Comparison of ENCODE assay signal across 8 cellular contexts in genomic region chr2:27085062-27085669, GRCh38. TPM values are rescaled to one million over a fixed set of nuclear protein-coding genes. Genes with fewer than 3 reads are reported as not detected.
DNase-seq lines count a peak whose midpoint lies in the region; ATAC-seq, FAIRE-seq and TF ChIP-seq lines count a peak whose summit lies in the region.

No MANE protein-coding gene starts in this region.

- no peak for TF ChIP-seq POLR2A in GM12891 (IDR thresholded peaks at IDR 0.05; ENCODE audit: low read depth, low read length)

- no peak for ATAC-seq in activated naive CD8-positive, alpha-beta T cell treated with anti-CD3 and anti-CD28 coated beads, Interleukin-2, amount 50 U/mL, for 24 hours
- no peak for ATAC-seq in stimulated activated memory B cell treated with anti-CD40 and anti-IgM and Interleukin-4, amounts not matched to agents 10 μg/mL and 1 μg/mL and 100 μg/mL, for 72 hours
- ATAC-seq in GM18867 (IDR thresholded peaks at IDR 0.05; ENCODE audit: unreplicated experiment): no peak

- H3K27me3 ChIP-seq in HUES64 (ENCODE audit: insufficient read depth, low read length): peaks cover 24% of the 10 kb centered on the region

- 61% methylated on average over 10 of the region's 10 CpGs for WGBS in HUES64

- H3K4me1 ChIP-seq in HUES64 (ENCODE audit: insufficient read depth, low read length): 0 out of 2 replicates have a peak, but pooled peaks cover 5% of the 10 kb centered on the region

- no peak overlapping the region for H3K27ac ChIP-seq in HUES64 (ENCODE audit: low read depth, low read length)

- H3K4me3 ChIP-seq in HUES64 (ENCODE audit: low read length): peak overlapping the region; percentile 73

- peak overlapping the region; percentile 82 for H3K9ac ChIP-seq in HUES64 (ENCODE audit: low read depth, low read length)

- H3K27ac Mint-ChIP-seq in activated naive CD8-positive, alpha-beta T cell treated with anti-CD3 and anti-CD28 coated beads, Interleukin-2, amount 50 U/mL, for 24 hours: peak overlapping the region; percentile 35
- peak overlapping the region; percentile 38 to 82 (median 66) for H3K27ac Mint-ChIP-seq in immature natural killer cell
- peak overlapping the region; percentile 84 for H3K27ac Mint-ChIP-seq in stimulated activated memory B cell treated with anti-CD40 and anti-IgM and Interleukin-4, amounts not matched to agents 10 μg/mL and 1 μg/mL and 100 μg/mL, for 72 hours

- H3K4me3 Mint-ChIP-seq in activated naive CD8-positive, alpha-beta T cell treated with anti-CD3 and anti-CD28 coated beads, Interleukin-2, amount 50 U/mL, for 24 hours: peak overlapping the region; percentile 80
- peak overlapping the region; percentile 72 to 82 (median 76) for H3K4me3 Mint-ChIP-seq in immature natural killer cell
- peak overlapping the region; percentile 95 for H3K4me3 Mint-ChIP-seq in stimulated activated memory B cell treated with anti-CD40 and anti-IgM and Interleukin-4, amounts not matched to agents 10 μg/mL and 1 μg/mL and 100 μg/mL, for 72 hours

- no peaks in the 10 kb centered on the region for H3K27me3 Mint-ChIP-seq in activated naive CD8-positive, alpha-beta T cell treated with anti-CD3 and anti-CD28 coated beads, Interleukin-2, amount 50 U/mL, for 24 hours
- peaks cover 4 to 8% (median 7%) of the 10 kb centered on the region in 3 donors for H3K27me3 Mint-ChIP-seq in immature natural killer cell (ENCODE audit: low read depth in 3 of 3)
- no peaks in the 10 kb centered on the region for H3K27me3 Mint-ChIP-seq in stimulated activated memory B cell treated with anti-CD40 and anti-IgM and Interleukin-4, amounts not matched to agents 10 μg/mL and 1 μg/mL and 100 μg/mL, for 72 hours

- no peaks in the 10 kb centered on the region for H3K36me3 ChIP-seq in HUES64 (ENCODE audit: insufficient read depth, low read length)

- H3K4me1 Mint-ChIP-seq in activated naive CD8-positive, alpha-beta T cell treated with anti-CD3 and anti-CD28 coated beads, Interleukin-2, amount 50 U/mL, for 24 hours: peaks cover 37% of the 10 kb centered on the region
- H3K4me1 Mint-ChIP-seq in immature natural killer cell: peaks cover 29 to 38% of the 10 kb centered on the region in 2 donors
- H3K4me1 Mint-ChIP-seq in stimulated activated memory B cell treated with anti-CD40 and anti-IgM and Interleukin-4, amounts not matched to agents 10 μg/mL and 1 μg/mL and 100 μg/mL, for 72 hours: peaks cover 34% of the 10 kb centered on the region

- no peak for FAIRE-seq in GM12891 (lab: Jason Lieb, UNC)

- H3K36me3 Mint-ChIP-seq in activated naive CD8-positive, alpha-beta T cell treated with anti-CD3 and anti-CD28 coated beads, Interleukin-2, amount 50 U/mL, for 24 hours (ENCODE audit: low read depth): no peaks in the 10 kb centered on the region
- H3K36me3 Mint-ChIP-seq in immature natural killer cell: no peaks in the 10 kb centered on the region
- no peaks in the 10 kb centered on the region for H3K36me3 Mint-ChIP-seq in stimulated activated memory B cell treated with anti-CD40 and anti-IgM and Interleukin-4, amounts not matched to agents 10 μg/mL and 1 μg/mL and 100 μg/mL, for 72 hours

- no peaks in the 10 kb centered on the region for H3K9me3 ChIP-seq in HUES64 (ENCODE audit: insufficient read depth, low read depth, low read length)

- H3K9me3 Mint-ChIP-seq in activated naive CD8-positive, alpha-beta T cell treated with anti-CD3 and anti-CD28 coated beads, Interleukin-2, amount 50 U/mL, for 24 hours: no peaks in the 10 kb centered on the region
- H3K9me3 Mint-ChIP-seq in immature natural killer cell: no peaks in the 10 kb centered on the region
- H3K9me3 Mint-ChIP-seq in stimulated activated memory B cell treated with anti-CD40 and anti-IgM and Interleukin-4, amounts not matched to agents 10 μg/mL and 1 μg/mL and 100 μg/mL, for 72 hours: no peaks in the 10 kb centered on the region

- no peak for DNase-seq in activated naive CD8-positive, alpha-beta T cell treated with anti-CD3 and anti-CD28 coated beads, Interleukin-2, amount 50 U/mL, for 24 hours
- DNase-seq in immature natural killer cell (no peak), dermis blood vessel endothelial cell (no peak), GM12891 (ENCODE audit: insufficient read length, low spot score) (no peak), LoVo (ENCODE audit: low spot score) (no peak)

TF ChIP-seq in GM12891, 5 proteins besides CTCF, POLR2A, EP300 and RAD21:
- TF ChIP-seq SPI1 (IDR thresholded peaks at IDR 0.05; ENCODE audit: low read depth, low read length) (no peak), POU2F2 (IDR thresholded peaks at IDR 0.05; ENCODE audit: low read depth, low read length) (no peak), POLR2AphosphoS5 (IDR thresholded peaks at IDR 0.05; ENCODE audit: low read depth, low read length) (no peak), PAX5 (IDR thresholded peaks at IDR 0.05; ENCODE audit: insufficient read depth, low read length, severe bottlenecking) (no peak), TAF1 (IDR thresholded peaks at IDR 0.05; ENCODE audit: low read depth, low read length) (no peak)

RNA-seq across cellular contexts. Expression of gene KHK, which starts 1.4 kb away (rescaled TPM):
- polyA plus RNA-seq in HUES64 (2013, experiment 1 of 2): 4.0 TPM
- polyA plus RNA-seq in HUES64 (2013, experiment 2 of 2): 3.6 TPM
- 1 to 10 TPM; 7.0 to 9.5 (median 8.4) TPM for polyA plus RNA-seq in immature natural killer cell
- total RNA-seq in dermis blood vessel endothelial cell: 4.8 and 5.5 TPM in 2 replicates
- 1.6 TPM for polyA plus RNA-seq in GM12891 (2012; ENCODE audit: low read depth, missing spikeins)

RNA-seq across cellular contexts. Expression of gene EMILIN1, which starts 6.8 kb away (rescaled TPM):
- polyA plus RNA-seq in HUES64 (2013, experiment 1 of 2): 5.9 TPM
- polyA plus RNA-seq in HUES64 (2013, experiment 2 of 2): 8.4 TPM
- 1 to 10 TPM in 1 of 3 donors, under 1 TPM in 2; 0.80 to 1.3 (median 0.92) TPM for polyA plus RNA-seq in immature natural killer cell
- total RNA-seq in dermis blood vessel endothelial cell: 33.7 and 41.9 TPM in 2 replicates
- polyA plus RNA-seq in GM12891 (2012; ENCODE audit: low read depth, missing spikeins): 0.40 TPM

RNA-seq across cellular contexts. Expression of gene OST4, which starts 13.7 kb away (rescaled TPM):
- polyA plus RNA-seq in HUES64 (2013, experiment 1 of 2): 170 TPM
- 183 TPM for polyA plus RNA-seq in HUES64 (2013, experiment 2 of 2)
- polyA plus RNA-seq in immature natural killer cell: 100 to 1,000 TPM; 677 to 899 (median 681) TPM
- 323 and 569 TPM in 2 replicates for total RNA-seq in dermis blood vessel endothelial cell
- polyA plus RNA-seq in GM12891 (2012; ENCODE audit: low read depth, missing spikeins): 666 TPM

RNA-seq across cellular contexts. Expression of gene AGBL5, which starts 33.7 kb away (rescaled TPM):
- polyA plus RNA-seq in HUES64 (2013, experiment 1 of 2): 35.8 TPM
- polyA plus RNA-seq in HUES64 (2013, experiment 2 of 2): 52.5 TPM
- polyA plus RNA-seq in immature natural killer cell: 10 to 100 TPM in 1 of 3 donors, 1 to 10 TPM in 2; 7.7 to 10.2 (median 8.9) TPM
- 17.0 and 19.7 TPM in 2 replicates for total RNA-seq in dermis blood vessel endothelial cell
- 17.6 TPM for polyA plus RNA-seq in GM12891 (2012; ENCODE audit: low read depth, missing spikeins)

RNA-seq across cellular contexts. Expression of gene CGREF1, which starts 33.8 kb away (rescaled TPM):
- polyA plus RNA-seq in HUES64 (2013, experiment 1 of 2): 1.2 TPM
- 2.3 TPM for polyA plus RNA-seq in HUES64 (2013, experiment 2 of 2)
- not detected for polyA plus RNA-seq in immature natural killer cell
- 4.8 TPM in 2 replicates for total RNA-seq in dermis blood vessel endothelial cell
- polyA plus RNA-seq in GM12891 (2012; ENCODE audit: low read depth, missing spikeins): 2.8 TPM
